ENCODE assay signal across 14 cellular contexts in the genomic region with DNA sequence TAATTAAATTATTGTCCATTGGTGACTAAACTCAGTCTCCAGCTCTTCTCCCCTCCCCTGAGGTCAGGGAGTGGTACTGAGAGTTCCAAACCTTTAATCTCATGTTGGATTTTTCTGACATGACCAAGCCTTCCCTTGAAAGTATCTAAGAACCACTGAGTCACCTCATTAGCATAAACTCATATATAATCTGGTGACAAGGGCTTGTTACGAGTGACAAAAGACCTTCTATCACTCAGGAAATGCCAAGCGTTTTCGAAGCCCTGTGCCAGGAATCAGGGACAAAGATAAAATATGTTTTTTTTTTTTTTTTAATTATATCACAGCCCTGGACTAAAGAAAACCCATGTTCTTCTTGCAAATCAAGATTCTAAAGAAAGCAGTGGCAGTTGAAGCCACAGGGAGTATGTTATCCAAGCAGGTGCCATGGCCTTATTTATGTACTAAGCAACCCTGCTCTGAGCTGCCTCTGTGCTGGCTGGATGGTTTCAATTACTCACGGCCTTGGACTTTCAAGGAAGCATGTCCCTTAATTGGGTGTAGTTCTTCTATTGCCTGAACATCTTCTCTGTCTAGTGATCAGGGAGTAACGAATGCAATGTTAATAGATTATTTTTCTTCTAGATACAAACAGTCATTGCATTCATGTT.
DNase-seq lines count a peak whose midpoint lies in the region; ATAC-seq lines count a peak whose summit lies in the region.
"Had no signal": no experiment of that assay in that cellular context is flagged by ENCODE, and none has a peak within 500 bp of the region (broad histone marks: within the 10 kb centered on the region; RNA-seq: fewer than 3 reads in every experiment).

No MANE protein-coding gene starts in this region.

- H3K27ac ChIP-seq in ACC112 (ENCODE audit: low read depth, low read length): peak overlapping the region; percentile 52; the same call in 1 of the 2 replicates
- H3K27ac ChIP-seq: ovary, transverse colon had no signal

- H3K4me1 ChIP-seq in ACC112 (ENCODE audit: control insufficient read depth, insufficient read depth, low read length, unreplicated experiment): peaks cover 21% of the 10 kb centered on the region
- H3K4me1 ChIP-seq: transverse colon had no signal

- ATAC-seq in GM21526 (IDR thresholded peaks at IDR 0.05; ENCODE audit: low FRiP score, unreplicated experiment) (no peak), GM21447 (IDR thresholded peaks at IDR 0.05; ENCODE audit: unreplicated experiment) (no peak)

- H3K4me3 ChIP-seq in ACC112 (ENCODE audit: low read depth, low read length): no peak overlapping the region
- H3K4me3 ChIP-seq: ovary, transverse colon had no signal

- no peaks in the 10 kb centered on the region for H3K36me3 ChIP-seq in ACC112 (ENCODE audit: insufficient read depth, low read length)
- H3K36me3 ChIP-seq: ovary, transverse colon had no signal

- H3K27me3 ChIP-seq in ACC112 (ENCODE audit: insufficient read depth, low read length): no peaks in the 10 kb centered on the region
- H3K27me3 ChIP-seq: ovary, transverse colon had no signal

- H3K79me2 ChIP-seq in ACC112 (ENCODE audit: control insufficient read depth, insufficient read depth, low read length, unreplicated experiment): no peaks in the 10 kb centered on the region

- DNase-seq in HPDE6-E6E7 (ENCODE audit: extremely low spot score) (peak; percentile 20), amniotic epithelial cell (ENCODE audit: low read depth) (peak; percentile 94), iPS-NIHi11 (ENCODE audit: low spot score) (peak; percentile 25), DMS153 (lab: John Stamatoyannopoulos, UW) (no peak), cerebellum (ENCODE audit: low spot score) (no peak)
- DNase-seq: ACHN; activated T-cell treated with anti-CD3 and anti-CD28 coated beads for 4 hours; hippocampal formation; ovary; stimulated activated CD4-positive, alpha-beta T cell treated with anti-CD3 and anti-CD28 coated beads, Interleukin-15, amount 100 ng/mL, for 24 hours; transverse colon had no signal

- no peak overlapping the region for H2AFZ ChIP-seq in ACC112 (ENCODE audit: low read length, unreplicated experiment)

Comparison
In these comparisons a context has a peak if more than half of its experiments do, and no peak if none do; other contexts are left out.
1. DNase-seq: peak in HPDE6-E6E7 (single experiment), amniotic epithelial cell (single experiment) and iPS-NIHi11 (single experiment); none in DMS153 (single experiment) and cerebellum (single experiment).